In the genomic region with DNA sequence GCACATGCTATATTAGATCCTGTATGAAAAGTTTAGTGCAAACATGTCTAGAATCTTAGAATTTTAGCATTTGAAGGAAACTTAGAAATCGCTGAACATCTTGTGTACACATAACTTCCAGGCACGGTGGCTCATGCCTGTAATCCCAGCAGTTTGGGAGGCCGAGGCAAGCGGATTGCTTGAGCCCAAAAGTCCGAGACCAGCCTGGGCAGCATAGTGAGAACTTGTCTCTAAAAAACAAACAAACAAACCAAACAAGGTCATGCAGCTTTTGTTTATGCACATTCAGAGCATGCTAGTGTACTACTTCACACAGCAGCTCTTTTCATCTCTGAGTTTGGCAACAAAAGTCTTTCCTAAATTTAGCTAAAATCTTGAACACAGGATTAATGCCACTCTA, we compare ENCODE assay signal across 3 cellular contexts. TPM values are rescaled to one million over a fixed set of nuclear protein-coding genes. Genes with fewer than 3 reads are reported as not detected.
"Had no signal": no experiment of that assay in that cellular context is flagged by ENCODE, and none has a peak within 500 bp of the region (broad histone marks: within the 10 kb centered on the region; RNA-seq: fewer than 3 reads in every experiment).

No MANE protein-coding gene starts in this region.

- ATAC-seq: GM12878 had no signal

- DNase-seq: GDM1, GF-D8 had no signal

- H3K4me3 ChIP-seq: GM12878 had no signal

RNA-seq across cellular contexts. Expression of a gene that starts 32.2 kb away (rescaled TPM):
- total RNA-seq: GM12878 had no signal
- polyA plus RNA-seq: GM12878 had no signal
